In the genomic region with DNA sequence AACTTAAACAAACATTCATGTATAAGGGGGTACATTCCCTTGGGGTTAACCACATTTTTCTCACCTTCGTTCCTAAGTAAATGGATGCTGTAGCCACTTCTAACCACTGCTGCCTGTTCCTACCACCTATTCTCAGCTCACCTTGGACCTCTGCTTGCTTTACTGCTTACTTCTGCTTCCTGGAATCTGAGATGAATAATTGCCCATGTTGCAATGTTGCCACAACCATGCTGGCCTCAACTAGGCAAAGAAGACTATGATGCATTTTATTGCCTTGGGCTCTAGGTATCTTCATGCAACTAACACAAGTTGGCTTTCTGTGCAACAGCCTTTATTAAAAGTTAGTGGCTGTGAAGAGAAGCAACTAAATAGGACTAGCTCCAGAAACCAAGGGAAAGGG, we compare ENCODE assay signal across 16 cellular contexts.
DNase-seq lines count a peak whose midpoint lies in the region; ATAC-seq and TF ChIP-seq lines count a peak whose summit lies in the region.
"Had no signal": no experiment of that assay in that cellular context is flagged by ENCODE, and none has a peak within 500 bp of the region (broad histone marks: within the 10 kb centered on the region; RNA-seq: fewer than 3 reads in every experiment).

No MANE protein-coding gene starts in this region.

- no peak overlapping the region for H3K4me3 ChIP-seq in Jurkat, Clone E6-1 (ENCODE audit: low read length)
- no peak overlapping the region for H3K4me3 ChIP-seq in fibroblast of mammary gland (ENCODE audit: control insufficient read depth, low read depth, low read length)
- H3K4me3 ChIP-seq in skeletal muscle cell (ENCODE audit: low read depth, low read length), result no peak overlapping the region
- H3K4me3 ChIP-seq: GM12878 had no signal

- TF ChIP-seq CTCF in fibroblast of mammary gland (conservative IDR thresholded peaks at IDR 0.05; ENCODE audit: control insufficient read depth, insufficient read depth, low read depth, low read length), result no peak

- ATAC-seq in esophagus mucosa, result no peak
- no peak for ATAC-seq in HG03520 (IDR thresholded peaks at IDR 0.05; ENCODE audit: unreplicated experiment)
- ATAC-seq: activated CD8-positive, alpha-beta memory T cell treated with anti-CD3 and anti-CD28 coated beads, Interleukin-2, amount 10 ng/mL, durations not matched to agents 7 days and 5 days; GM12878 had no signal

- peak; percentile 4 for DNase-seq in Jurkat, Clone E6-1 (ENCODE audit: low read depth, low spot score)
- DNase-seq in OCI-M1 (lab: John Stamatoyannopoulos, UW) (peak; percentile 31), fibroblast of mammary gland (ENCODE audit: low read depth) (peak; percentile 15), skeletal muscle cell (ENCODE audit: low read depth) (peak; percentile 12), hypothalamus (lab: John Stamatoyannopoulos, UW) (no peak)
- DNase-seq: activated CD8-positive, alpha-beta memory T cell treated with anti-CD3 and anti-CD28 coated beads, Interleukin-2, amount 10 ng/mL, durations not matched to agents 7 days and 5 days; BE2C; central memory CD4-positive, alpha-beta T cell; MM.1S; NCI-H2081; NCI-H510A; small intestine; stimulated activated CD4-positive, alpha-beta T cell treated with anti-CD3 and anti-CD28 coated beads, Interleukin-4, amount 100 ng/mL, for 4 hours had no signal

Comparison
In these comparisons a context has a peak if more than half of its experiments do, and no peak if none do; other contexts are left out.
1. DNase-seq: peak in Jurkat, Clone E6-1 (single experiment), OCI-M1 (single experiment), fibroblast of mammary gland (single experiment) and skeletal muscle cell (single experiment); none in hypothalamus (0 of 51).